ENCODE assay signal across 13 cellular contexts in the genomic region with DNA sequence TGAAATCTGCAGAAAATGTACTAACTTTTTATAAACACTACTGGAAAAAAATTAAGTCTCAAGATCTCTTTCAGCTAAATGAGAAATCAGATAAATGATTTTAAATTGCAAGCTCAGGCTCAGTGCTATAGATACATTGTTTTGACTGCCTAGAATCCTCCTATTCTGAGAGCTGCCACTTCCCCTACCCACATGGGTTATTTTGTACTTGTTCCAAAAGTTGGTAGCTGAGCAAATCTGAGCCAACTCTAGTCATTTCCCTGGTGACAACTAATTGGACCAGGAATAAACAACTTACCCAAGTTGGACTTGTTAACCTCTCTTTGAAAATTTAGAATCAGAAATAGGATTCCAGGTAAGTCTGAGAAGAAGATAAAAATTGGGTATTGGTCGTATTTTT.
DNase-seq lines count a peak whose midpoint lies in the region; ATAC-seq and TF ChIP-seq lines count a peak whose summit lies in the region.
"Had no signal": no experiment of that assay in that cellular context is flagged by ENCODE, and none has a peak within 500 bp of the region (broad histone marks: within the 10 kb centered on the region; RNA-seq: fewer than 3 reads in every experiment).

No MANE protein-coding gene starts in this region.

- H3K9ac ChIP-seq in PC-3 (ENCODE audit: low read length), result no peak overlapping the region
- peak overlapping the region; percentile 9 for H3K9ac ChIP-seq in mesenchymal stem cell (ENCODE audit: low read length)

- intact Hi-C loops in PC-3 (cut with micrococcal nuclease), result no loop called here
- intact Hi-C loops in posterior vena cava (cut with DNase I), result no loop called here

- ATAC-seq in HG02610 (IDR thresholded peaks at IDR 0.05; ENCODE audit: unreplicated experiment), result peak; percentile 13
- ATAC-seq in PC-3, result no peak
- ATAC-seq: A549 had no signal

- no peak overlapping the region for H3K4ac ChIP-seq in mesenchymal stem cell (ENCODE audit: low read depth in 1 of 2, low read length in 2 of 2)

- H3K4me2 ChIP-seq in PC-3 (ENCODE audit: low read length), result no peak overlapping the region
- H3K4me2 ChIP-seq in mesenchymal stem cell (ENCODE audit: low read length, poor library complexity, severe bottlenecking), result no peak overlapping the region
- H3K4me2 ChIP-seq: A549 had no signal

- H3K9me3 ChIP-seq in PC-3 (ENCODE audit: low read length) (no peaks in the 10 kb centered on the region), mesenchymal stem cell (ENCODE audit: control insufficient read depth, low read length) (no peaks in the 10 kb centered on the region)
- H3K9me3 ChIP-seq: A549, Caco-2 had no signal

- H3K23ac ChIP-seq in mesenchymal stem cell (ENCODE audit: low read length in 2 of 2), result no peak overlapping the region

- H3K18ac ChIP-seq in mesenchymal stem cell (ENCODE audit: low read depth in 1 of 2, low read length in 2 of 2), result no peak overlapping the region

- H3K9me2 ChIP-seq in PC-3 (replicated peaks; ENCODE audit: low read length), result no peaks in the 10 kb centered on the region

- WGBS in mesenchymal stem cell, result no CpG with 5 or more reads among the region's 1 CpG

- H3F3A ChIP-seq in PC-3 (ENCODE audit: low read length, unreplicated experiment), result no peaks in the 10 kb centered on the region

- H2AK5ac ChIP-seq in mesenchymal stem cell (ENCODE audit: low read length, severe bottlenecking), result no peak overlapping the region

- no peak overlapping the region for H2BK15ac ChIP-seq in mesenchymal stem cell (ENCODE audit: low read depth, poor library complexity, severe bottlenecking)

- H4K20me1 ChIP-seq in PC-3 (ENCODE audit: low read length), result no peaks in the 10 kb centered on the region

- CTCF ChIA-PET in PC-3 (lab: Charles Lee), result interaction anchor here (0.8 kb wide), 1 partner anchor 263 kb away, joined by 5 read pairs; no protein-coding TSS in a partner anchor

- DNase-seq in PC-3, result no peak
- no peak for DNase-seq in mesenchymal stem cell
- DNase-seq in posterior vena cava (ENCODE audit: low spot score), result no peak
- no peak for DNase-seq in GOT3 (lab: John Stamatoyannopoulos, UW)
- DNase-seq in NCI-H1105 treated with DMSO at 0.1 percent for 48 hours (lab: John Stamatoyannopoulos, UW), result no peak
- DNase-seq: Caco-2; CD8-positive, alpha-beta memory T cell; DND-41; GDM1; H7 had no signal

- BruUV-seq in PC-3 (replicated peaks; lab: Mats Ljungman, UMichigan), result no TSS peak

- H3K4me3 ChIP-seq in PC-3 (ENCODE audit: low read length), result no peak overlapping the region
- H3K4me3 ChIP-seq in mesenchymal stem cell (ENCODE audit: insufficient read depth in 1 of 2, low read depth in 1 of 2, low read length in 2 of 2), result no peak overlapping the region
- H3K4me3 ChIP-seq: A549 had no signal

- POLR2A ChIA-PET in PC-3 (lab: Charles Lee; ENCODE audit: unreplicated experiment), result interaction anchor here (0.6 kb wide), 1 partner anchor 257 kb away, joined by 6 read pairs; a partner anchor contains a TSS

- H3K36me3 ChIP-seq in PC-3 (ENCODE audit: low read depth, low read length), result no peaks in the 10 kb centered on the region
- H3K36me3 ChIP-seq in mesenchymal stem cell (ENCODE audit: control insufficient read depth in 1 of 2, insufficient read depth in 2 of 2, low read depth in 1 of 2, low read length in 2 of 2), result no peaks in the 10 kb centered on the region

- H3K79me2 ChIP-seq in PC-3 (ENCODE audit: low read length), result no peaks in the 10 kb centered on the region

- no peak overlapping the region for H4K91ac ChIP-seq in mesenchymal stem cell (ENCODE audit: low read length)

- no peaks in the 10 kb centered on the region for H3K27me3 ChIP-seq in PC-3 (ENCODE audit: low read length)
- no peaks in the 10 kb centered on the region for H3K27me3 ChIP-seq in mesenchymal stem cell (ENCODE audit: control insufficient read depth in 1 of 2, insufficient read depth in 1 of 2, low read length in 2 of 2)

- peak overlapping the region; percentile 1 for H2AFZ ChIP-seq in PC-3 (ENCODE audit: low read length)
- H2AFZ ChIP-seq in mesenchymal stem cell (ENCODE audit: low read depth, low read length), result no peak overlapping the region

- H3K27ac ChIP-seq in PC-3 (ENCODE audit: low read length) (no peak overlapping the region), mesenchymal stem cell (ENCODE audit: low read length, poor library complexity, severe bottlenecking) (no peak overlapping the region)
- H3K27ac ChIP-seq: A549, HL-60 had no signal

- H3K4me1 ChIP-seq in PC-3 (ENCODE audit: insufficient read depth, low read length) (peaks cover 50% of the 10 kb centered on the region), mesenchymal stem cell (ENCODE audit: control insufficient read depth, insufficient read depth, low read depth, low read length) (no peaks in the 10 kb centered on the region)

- H3K79me1 ChIP-seq in mesenchymal stem cell (replicated peaks; ENCODE audit: low read length, poor library complexity, severe bottlenecking), result no peaks in the 10 kb centered on the region

- no peak overlapping the region for H2BK120ac ChIP-seq in mesenchymal stem cell (ENCODE audit: low read depth, low read length)

- no peak overlapping the region for H3K14ac ChIP-seq in mesenchymal stem cell (ENCODE audit: low read length in 2 of 2)

- no peak for TF ChIP-seq CTCF in PC-3 (conservative IDR thresholded peaks at IDR 0.05; ENCODE audit: low read depth, low read length)

- H4K8ac ChIP-seq in mesenchymal stem cell (ENCODE audit: low read length), result no peak overlapping the region

- no peak overlapping the region for H2BK5ac ChIP-seq in mesenchymal stem cell (ENCODE audit: low read depth, low read length, poor library complexity, severe bottlenecking)

- no peak overlapping the region for H2BK12ac ChIP-seq in mesenchymal stem cell (ENCODE audit: low read length in 2 of 2)
